In the genomic region with DNA sequence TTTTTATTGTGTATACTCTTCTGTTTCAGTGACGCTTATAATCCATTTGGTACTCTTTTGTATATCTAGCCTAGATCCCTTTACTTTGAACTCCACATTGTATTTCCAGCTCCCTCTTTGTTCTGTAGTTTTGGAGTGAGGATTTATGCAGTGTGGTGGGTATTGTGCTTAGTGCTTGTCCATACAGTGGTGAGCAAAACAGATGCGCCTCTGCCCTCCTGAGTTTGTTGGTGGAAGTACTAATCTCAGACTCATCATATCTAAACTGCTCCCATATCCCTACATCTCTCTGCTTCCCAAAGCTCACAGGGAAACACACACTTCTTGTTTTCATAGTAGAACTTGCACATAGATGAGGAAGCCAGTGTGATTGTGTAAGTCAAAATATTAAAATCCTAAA, we compare ENCODE assay signal across 1 cellular context.
TF ChIP-seq lines count a peak whose summit lies in the region.

No MANE protein-coding gene starts in this region.

TF ChIP-seq in WTC11, 78 proteins besides CTCF, POLR2A, EP300 and RAD21 (continued from another document):
- TF ChIP-seq ZNF532 (CRISPR knock-in tag; IDR thresholded peaks at IDR 0.05; ENCODE audit: borderline replicate concordance) = no peak
- TF ChIP-seq, protein P1, sequence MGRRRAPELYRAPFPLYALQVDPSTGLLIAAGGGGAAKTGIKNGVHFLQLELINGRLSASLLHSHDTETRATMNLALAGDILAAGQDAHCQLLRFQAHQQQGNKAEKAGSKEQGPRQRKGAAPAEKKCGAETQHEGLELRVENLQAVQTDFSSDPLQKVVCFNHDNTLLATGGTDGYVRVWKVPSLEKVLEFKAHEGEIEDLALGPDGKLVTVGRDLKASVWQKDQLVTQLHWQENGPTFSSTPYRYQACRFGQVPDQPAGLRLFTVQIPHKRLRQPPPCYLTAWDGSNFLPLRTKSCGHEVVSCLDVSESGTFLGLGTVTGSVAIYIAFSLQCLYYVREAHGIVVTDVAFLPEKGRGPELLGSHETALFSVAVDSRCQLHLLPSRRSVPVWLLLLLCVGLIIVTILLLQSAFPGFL (CRISPR knock-in tag; IDR thresholded peaks at IDR 0.05; ENCODE audit: borderline replicate concordance) = no peak
- no peak for TF ChIP-seq OVOL2 (CRISPR knock-in tag; IDR thresholded peaks at IDR 0.05; ENCODE audit: borderline replicate concordance)
- TF ChIP-seq, protein P2, sequence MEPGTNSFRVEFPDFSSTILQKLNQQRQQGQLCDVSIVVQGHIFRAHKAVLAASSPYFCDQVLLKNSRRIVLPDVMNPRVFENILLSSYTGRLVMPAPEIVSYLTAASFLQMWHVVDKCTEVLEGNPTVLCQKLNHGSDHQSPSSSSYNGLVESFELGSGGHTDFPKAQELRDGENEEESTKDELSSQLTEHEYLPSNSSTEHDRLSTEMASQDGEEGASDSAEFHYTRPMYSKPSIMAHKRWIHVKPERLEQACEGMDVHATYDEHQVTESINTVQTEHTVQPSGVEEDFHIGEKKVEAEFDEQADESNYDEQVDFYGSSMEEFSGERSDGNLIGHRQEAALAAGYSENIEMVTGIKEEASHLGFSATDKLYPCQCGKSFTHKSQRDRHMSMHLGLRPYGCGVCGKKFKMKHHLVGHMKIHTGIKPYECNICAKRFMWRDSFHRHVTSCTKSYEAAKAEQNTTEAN (CRISPR knock-in tag; IDR thresholded peaks at IDR 0.05) = no peak
- TF ChIP-seq, protein P3, sequence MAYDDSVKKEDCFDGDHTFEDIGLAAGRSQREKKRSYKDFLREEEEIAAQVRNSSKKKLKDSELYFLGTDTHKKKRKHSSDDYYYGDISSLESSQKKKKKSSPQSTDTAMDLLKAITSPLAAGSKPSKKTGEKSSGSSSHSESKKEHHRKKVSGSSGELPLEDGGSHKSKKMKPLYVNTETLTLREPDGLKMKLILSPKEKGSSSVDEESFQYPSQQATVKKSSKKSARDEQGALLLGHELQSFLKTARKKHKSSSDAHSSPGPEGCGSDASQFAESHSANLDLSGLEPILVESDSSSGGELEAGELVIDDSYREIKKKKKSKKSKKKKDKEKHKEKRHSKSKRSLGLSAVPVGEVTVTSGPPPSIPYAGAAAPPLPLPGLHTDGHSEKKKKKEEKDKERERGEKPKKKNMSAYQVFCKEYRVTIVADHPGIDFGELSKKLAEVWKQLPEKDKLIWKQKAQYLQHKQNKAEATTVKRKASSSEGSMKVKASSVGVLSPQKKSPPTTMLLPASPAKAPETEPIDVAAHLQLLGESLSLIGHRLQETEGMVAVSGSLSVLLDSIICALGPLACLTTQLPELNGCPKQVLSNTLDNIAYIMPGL (CRISPR knock-in tag; IDR thresholded peaks at IDR 0.05) = no peak
- no peak for TF ChIP-seq ZNF512 (CRISPR knock-in tag; IDR thresholded peaks at IDR 0.05; ENCODE audit: borderline replicate concordance)
- no peak for TF ChIP-seq PRDM15 (CRISPR knock-in tag; IDR thresholded peaks at IDR 0.05)
- TF ChIP-seq NR2C2 (CRISPR knock-in tag; IDR thresholded peaks at IDR 0.05) = no peak
- TF ChIP-seq FOXJ3 (CRISPR knock-in tag; IDR thresholded peaks at IDR 0.05; ENCODE audit: borderline replicate concordance) = no peak
- TF ChIP-seq, protein P4, sequence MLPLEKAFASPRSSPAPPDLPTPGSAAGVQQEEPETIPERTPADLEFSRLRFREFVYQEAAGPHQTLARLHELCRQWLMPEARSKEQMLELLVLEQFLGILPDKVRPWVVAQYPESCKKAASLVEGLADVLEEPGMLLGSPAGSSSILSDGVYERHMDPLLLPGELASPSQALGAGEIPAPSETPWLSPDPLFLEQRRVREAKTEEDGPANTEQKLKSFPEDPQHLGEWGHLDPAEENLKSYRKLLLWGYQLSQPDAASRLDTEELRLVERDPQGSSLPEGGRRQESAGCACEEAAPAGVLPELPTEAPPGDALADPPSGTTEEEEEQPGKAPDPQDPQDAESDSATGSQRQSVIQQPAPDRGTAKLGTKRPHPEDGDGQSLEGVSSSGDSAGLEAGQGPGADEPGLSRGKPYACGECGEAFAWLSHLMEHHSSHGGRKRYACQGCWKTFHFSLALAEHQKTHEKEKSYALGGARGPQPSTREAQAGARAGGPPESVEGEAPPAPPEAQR (CRISPR knock-in tag; IDR thresholded peaks at IDR 0.05) = no peak
- TF ChIP-seq, protein P5, sequence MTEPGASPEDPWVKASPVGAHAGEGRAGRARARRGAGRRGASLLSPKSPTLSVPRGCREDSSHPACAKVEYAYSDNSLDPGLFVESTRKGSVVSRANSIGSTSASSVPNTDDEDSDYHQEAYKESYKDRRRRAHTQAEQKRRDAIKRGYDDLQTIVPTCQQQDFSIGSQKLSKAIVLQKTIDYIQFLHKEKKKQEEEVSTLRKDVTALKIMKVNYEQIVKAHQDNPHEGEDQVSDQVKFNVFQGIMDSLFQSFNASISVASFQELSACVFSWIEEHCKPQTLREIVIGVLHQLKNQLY (CRISPR knock-in tag; IDR thresholded peaks at IDR 0.05) = no peak
- TF ChIP-seq CREM (CRISPR knock-in tag; IDR thresholded peaks at IDR 0.05) = no peak
